Comparison of ENCODE assay signal across 32 cellular contexts in the genomic region with DNA sequence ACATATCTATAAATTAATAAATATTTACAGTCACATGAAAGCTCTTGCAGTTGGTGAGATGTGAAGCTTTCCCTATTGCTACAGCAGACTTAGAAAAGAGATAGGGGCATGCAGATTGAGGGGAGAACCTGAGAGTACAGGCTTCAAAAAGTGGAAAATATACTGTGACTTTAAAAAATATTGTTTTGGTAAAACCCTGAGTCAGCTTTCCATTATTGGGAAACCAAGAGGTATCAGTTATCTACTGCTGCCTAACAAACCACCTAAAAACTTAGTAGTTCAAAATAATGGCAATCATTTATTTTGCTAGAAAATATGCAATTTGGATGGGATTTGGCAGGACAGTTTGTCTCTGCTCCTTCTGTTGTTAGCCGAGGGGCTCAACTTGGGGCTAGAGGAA. TPM values are rescaled to one million over a fixed set of nuclear protein-coding genes. Genes with fewer than 3 reads are reported as not detected.
"Had no signal": no experiment of that assay in that cellular context is flagged by ENCODE, and none has a peak within 500 bp of the region (broad histone marks: within the 10 kb centered on the region; RNA-seq: fewer than 3 reads in every experiment).

No MANE protein-coding gene starts in this region.

- H3K4me3 ChIP-seq: adrenal gland, ascending aorta, body of pancreas, breast epithelium, cardiac muscle cell had no signal

- H3K36me3 ChIP-seq: adrenal gland, ascending aorta, brain microvascular endothelial cell, breast epithelium, cardiac muscle cell had no signal

- H3K27me3 ChIP-seq: ascending aorta, body of pancreas, brain microvascular endothelial cell, cardiac muscle cell had no signal

- ATAC-seq: activated naive CD4-positive, alpha-beta T cell treated with anti-CD3 and anti-CD28 coated beads, Interleukin-2, amount 50 U/mL, for 72 hours; activated naive CD8-positive, alpha-beta T cell treated with anti-CD3 and anti-CD28 coated beads, Interleukin-2, amount 50 U/mL, for 24 hours; activated T-cell treated with anti-CD3 and anti-CD28 coated beads, Interleukin-2, amount 50 U/mL, for 4 hours; activated T-cell treated with anti-CD3 and anti-CD28 coated beads, Interleukin-2, amount 50 U/mL, for 72 hours; activated T-helper 17 cell treated with anti-CD3 and anti-CD28 coated beads, Interleukin-2, amount 50 U/mL, for 72 hours; body of pancreas had no signal

- H3K9me3 ChIP-seq: adrenal gland, ascending aorta, body of pancreas, breast epithelium had no signal

- DNase-seq: activated effector memory CD4-positive, alpha-beta T cell treated with anti-CD3 and anti-CD28 coated beads, Interleukin-2, amount 50 U/mL, for 16 hours; activated effector memory CD4-positive, alpha-beta T cell treated with Interleukin-2 at 50 U/mL for 16 hours; activated gamma-delta T cell; activated gamma-delta T cell treated with Interleukin-2 at 50 U/mL for 16 hours; activated naive CD4-positive, alpha-beta T cell; activated naive CD4-positive, alpha-beta T cell treated with anti-CD3 and anti-CD28 coated beads for 36 hours; activated naive CD4-positive, alpha-beta T cell treated with anti-CD3 and anti-CD28 coated beads, Interleukin-2, amount 10 ng/mL, durations not matched to agents 7 days and 5 days; activated naive CD4-positive, alpha-beta T cell treated with anti-CD3 and anti-CD28 coated beads, Interleukin-2, amount 50 U/mL, for 16 hours; activated naive CD4-positive, alpha-beta T cell treated with Interleukin-2 at 50 U/mL for 16 hours; activated naive CD8-positive, alpha-beta T cell treated with anti-CD3 and anti-CD28 coated beads for 36 hours; activated naive CD8-positive, alpha-beta T cell treated with anti-CD3 and anti-CD28 coated beads, Interleukin-2, amount 10 ng/mL, durations not matched to agents 7 days and 5 days; activated naive CD8-positive, alpha-beta T cell treated with anti-CD3 and anti-CD28 coated beads, Interleukin-2, amount 50 U/mL, for 24 hours; activated T-cell treated with anti-CD3 and anti-CD28 coated beads, Interleukin-2, amount 50 U/mL, for 4 hours; activated T-cell treated with anti-CD3 and anti-CD28 coated beads, Interleukin-2, amount 50 U/mL, for 48 hours; activated T-cell treated with anti-CD3 and anti-CD28 coated beads, Interleukin-2, amount 50 U/mL, for 72 hours; adrenal gland; amniotic stem cell; amygdala; anterior cingulate cortex; aorta; body of pancreas; brain microvascular endothelial cell; caudate nucleus; central memory CD4-positive, alpha-beta T cell; cerebellar nuclear complex had no signal

- FAIRE-seq: bronchial epithelial cell, colon had no signal

- H3K27ac ChIP-seq: adrenal gland, ascending aorta, body of pancreas, brain microvascular endothelial cell, breast epithelium, cardiac muscle cell had no signal

- H3K4me1 ChIP-seq: adrenal gland, ascending aorta, body of pancreas, breast epithelium had no signal

RNA-seq across cellular contexts. Expression of gene LANCL3, which starts 38.3 kb away (rescaled TPM):
- polyA plus RNA-seq: cardiac muscle cell had no signal
